ENCODE assay signal across 10 cellular contexts in genomic region chr5:133049726-133050048, GRCh38. TPM values are rescaled to one million over a fixed set of nuclear protein-coding genes. Genes with fewer than 3 reads are reported as not detected.
DNase-seq lines count a peak whose midpoint lies in the region; ATAC-seq and TF ChIP-seq lines count a peak whose summit lies in the region.
"Had no signal": no experiment of that assay in that cellular context is flagged by ENCODE, and none has a peak within 500 bp of the region (broad histone marks: within the 10 kb centered on the region; RNA-seq: fewer than 3 reads in every experiment).

No MANE protein-coding gene starts in this region.

- peak overlapping the region in 5 of 6 donors; percentile 40 to 84 (median 58) for H3K27ac Mint-ChIP-seq in immature natural killer cell

- TF ChIP-seq CTCF in heart left ventricle (IDR thresholded peaks at IDR 0.05) (no peak), RWPE2 (IDR thresholded peaks at IDR 0.05; ENCODE audit: poor library complexity, severe bottlenecking) (no peak), transverse colon (IDR thresholded peaks at IDR 0.05) (no peak), foreskin fibroblast (IDR thresholded peaks at IDR 0.05; ENCODE audit: low read depth, low read length) (no peak)

- H3K4me1 ChIP-seq in heart left ventricle (peaks cover 5 to 43% (median 32%) of the 10 kb centered on the region in 12 donors), RWPE2 (ENCODE audit: insufficient read depth, poor library complexity, severe bottlenecking) (peaks cover 20% of the 10 kb centered on the region), transverse colon (peaks cover 16 to 48% (median 32%) of the 10 kb centered on the region in 4 donors)

- WGBS in heart left ventricle, 4 donors, result 29 to 48% (median 40%) methylated on average over 1 of the region's 1 CpG
- WGBS in transverse colon (ENCODE audit: low coverage in 1 of 2), 2 donors, result 0 to 23% methylated on average over 1 of the region's 1 CpG

- TF ChIP-seq POLR2A in heart left ventricle (IDR thresholded peaks at IDR 0.05), result no peak
- TF ChIP-seq POLR2A in transverse colon (IDR thresholded peaks at IDR 0.05), result no peak

- H3K36me3 ChIP-seq in heart left ventricle (peaks cover 0 to under 1% (median 0%) of the 10 kb centered on the region in 9 donors), RWPE2 (ENCODE audit: low read depth) (peaks cover 13% of the 10 kb centered on the region), transverse colon (no peaks in the 10 kb centered on the region)

- TF ChIP-seq EP300 in transverse colon (IDR thresholded peaks at IDR 0.05; ENCODE audit: low read depth), result no peak

- H3K4me1 Mint-ChIP-seq in immature natural killer cell, result peaks cover 41% of the 10 kb centered on the region in 2 donors

- no peaks in the 10 kb centered on the region for H3K27me3 ChIP-seq in heart left ventricle
- no peaks in the 10 kb centered on the region for H3K27me3 ChIP-seq in RWPE2 (ENCODE audit: insufficient read depth, poor library complexity, severe bottlenecking)
- H3K27me3 ChIP-seq in transverse colon, result no peaks in the 10 kb centered on the region

- H3K9me3 ChIP-seq in heart left ventricle (no peaks in the 10 kb centered on the region), RWPE2 (ENCODE audit: severe bottlenecking) (no peaks in the 10 kb centered on the region), transverse colon (no peaks in the 10 kb centered on the region)

- peak overlapping the region; percentile 49 to 99 (median 97) for H3K27ac ChIP-seq in heart left ventricle
- H3K27ac ChIP-seq in RWPE2 (ENCODE audit: poor library complexity, severe bottlenecking), result peak overlapping the region; percentile 19
- H3K27ac ChIP-seq in transverse colon, result peak overlapping the region; percentile 94 to 99 (median 98)

- H3K4me3 Mint-ChIP-seq in immature natural killer cell, result peak overlapping the region in 4 of 5 donors; percentile 10 to 57 (median 26)

- no peak overlapping the region for H3K4me3 ChIP-seq in heart left ventricle
- no peak overlapping the region for H3K4me3 ChIP-seq in RWPE2 (ENCODE audit: severe bottlenecking)
- H3K4me3 ChIP-seq in transverse colon, result no peak overlapping the region
- H3K4me3 ChIP-seq in foreskin fibroblast (ENCODE audit: low read depth in 1 of 2, low read length in 2 of 2), result no peak overlapping the region

- intact Hi-C loops in heart left ventricle (cut with DNase I), result loop anchor here in 6 of 10 donors (1.0 to 10.0 kb wide), 6 partner anchors 23 to 185 kb away; partner anchors contain the start of genes AFF4 (in 5 of the 6), ZCCHC10 (in 2 of the 6), GDF9 (in 1 of the 6) and UQCRQ (in 1 of the 6)
- intact Hi-C loops in left cardiac atrium (cut with DNase I), result no loop called here
- intact Hi-C loops in transverse colon (cut with DNase I; ENCODE audit: low total_unique reads), result no loop called here

- ATAC-seq in heart left ventricle (no peak), left cardiac atrium (no peak), RWPE2 (ENCODE audit: low read depth) (no peak), GM19463 (IDR thresholded peaks at IDR 0.05; ENCODE audit: unreplicated experiment) (no peak), HG02852 (IDR thresholded peaks at IDR 0.05; ENCODE audit: unreplicated experiment) (no peak)

- H3K27me3 Mint-ChIP-seq in immature natural killer cell (ENCODE audit: low read depth in 3 of 3), result peaks cover 7 to 19% (median 10%) of the 10 kb centered on the region in 3 donors

- H3K36me3 Mint-ChIP-seq in immature natural killer cell, result no peaks in the 10 kb centered on the region

- H3K9me3 Mint-ChIP-seq in immature natural killer cell, result no peaks in the 10 kb centered on the region

- in situ Hi-C loops in transverse colon (cut with MboI; ENCODE audit: low pct_ligation_motif_present in 1 of 4, low pct_unique_long_range_greater_than_20kb in 1 of 4, low sequenced_read_pairs in 3 of 4), result no loop called here

- DNase-seq in heart left ventricle (no peak), left cardiac atrium (no peak), RWPE2 (ENCODE audit: low spot score) (no peak), immature natural killer cell (no peak), transverse colon (no peak), foreskin fibroblast (no peak)
- DNase-seq: activated CD8-positive, alpha-beta memory T cell treated with anti-CD3 and anti-CD28 coated beads, Interleukin-2, amount 50 U/mL, for 48 hours; occipital lobe had no signal

RNA-seq across cellular contexts. Expression of gene HSPA4, which starts 2.1 kb away (rescaled TPM):
- 100 to 1,000 TPM in 4 of 9 donors, 10 to 100 TPM in 5; 57.5 to 132 (median 98.5) TPM for total RNA-seq in heart left ventricle
- polyA plus RNA-seq in heart left ventricle, result 100 to 1,000 TPM in 1 of 2 donors, 10 to 100 TPM in 1; 62.0 to 105 TPM
- 10 to 100 TPM; 68.0 to 79.9 TPM for total RNA-seq in left cardiac atrium
- polyA plus RNA-seq in immature natural killer cell, result 10 to 100 TPM; 17.3 to 51.3 (median 32.3) TPM
- total RNA-seq in transverse colon, result 10 to 100 TPM; 34.4 to 52.5 (median 46.5) TPM

RNA-seq across cellular contexts. Expression of gene ZCCHC10, which starts 23.3 kb away (rescaled TPM):
- 10 to 100 TPM in 8 of 9 donors, 1 to 10 TPM in 1; 9.9 to 22.5 (median 17.0) TPM for total RNA-seq in heart left ventricle
- polyA plus RNA-seq in heart left ventricle, result 10 to 100 TPM; 20.8 to 24.1 TPM
- total RNA-seq in left cardiac atrium, result 10 to 100 TPM; 14.9 to 19.2 TPM
- polyA plus RNA-seq in immature natural killer cell, result 10 to 100 TPM; 44.4 to 47.6 (median 44.5) TPM
- total RNA-seq in transverse colon, result 10 to 100 TPM; 19.1 to 37.4 (median 25.7) TPM

Comparison
In these comparisons a context has a peak if more than half of its experiments do, and no peak if none do; other contexts are left out.
1. intact Hi-C loops: an anchor here in heart left ventricle (1.0 to 10.0 kb wide); none called in left cardiac atrium and transverse colon.
2. H3K27ac ChIP-seq: peak in every context shown above with its lines; median percentile 98 in transverse colon; 97 in heart left ventricle; 19 in RWPE2.